ENCODE assay signal across 22 cellular contexts in genomic region chr6:121590941-121591340, GRCh38.
"Had no signal": no experiment of that assay in that cellular context is flagged by ENCODE, and none has a peak within 500 bp of the region (broad histone marks: within the 10 kb centered on the region; RNA-seq: fewer than 3 reads in every experiment).

No MANE protein-coding gene starts in this region.

- H3K36me3 ChIP-seq: gastrocnemius medialis, heart right ventricle, ovary, spleen, stomach, thoracic aorta, transverse colon had no signal

- H3K36me3 Mint-ChIP-seq: stimulated activated naive B cell treated with anti-CD40 and anti-IgM and Interleukin-4, amounts not matched to agents 10 μg/mL and 1 μg/mL and 100 μg/mL, for 72 hours had no signal

- H3K27ac ChIP-seq: coronary artery, gastrocnemius medialis, heart right ventricle, ovary, spleen, stomach, thoracic aorta, transverse colon had no signal

- DNase-seq: dorsolateral prefrontal cortex; effector CD8-positive, alpha-beta T cell; gastrocnemius medialis; heart right ventricle; mammary epithelial cell; mucosa of descending colon; naive thymus-derived CD8-positive, alpha-beta T cell; ovary; spleen; stimulated activated CD4-positive, alpha-beta T cell treated with anti-CD3 and anti-CD28 coated beads, Interleukin-15, amount 100 ng/mL, for 24 hours; stimulated activated CD4-positive, alpha-beta T cell treated with anti-CD3 and anti-CD28 coated beads, Interleukin-1b, Interleukin-23, amount 100 ng/mL, for 48 hours; stimulated activated CD4-positive, alpha-beta T cell treated with anti-CD3 and anti-CD28 coated beads, Interleukin-4, amount 100 ng/mL, for 24 hours; stimulated activated naive B cell treated with anti-CD40 and anti-IgM and Interleukin-4, amounts not matched to agents 10 μg/mL and 1 μg/mL and 100 μg/mL, for 72 hours; stomach; substantia nigra; transverse colon had no signal

- H3K27me3 ChIP-seq: dorsolateral prefrontal cortex, gastrocnemius medialis, heart right ventricle, ovary, spleen, stomach, transverse colon had no signal

- H3K4me1 Mint-ChIP-seq: stimulated activated naive B cell treated with anti-CD40 and anti-IgM and Interleukin-4, amounts not matched to agents 10 μg/mL and 1 μg/mL and 100 μg/mL, for 72 hours had no signal

- H3K27ac Mint-ChIP-seq: progenitor cell of endocrine pancreas; stimulated activated naive B cell treated with anti-CD40 and anti-IgM and Interleukin-4, amounts not matched to agents 10 μg/mL and 1 μg/mL and 100 μg/mL, for 72 hours had no signal

- H3K27me3 Mint-ChIP-seq: naive thymus-derived CD8-positive, alpha-beta T cell; progenitor cell of endocrine pancreas; stimulated activated naive B cell treated with anti-CD40 and anti-IgM and Interleukin-4, amounts not matched to agents 10 μg/mL and 1 μg/mL and 100 μg/mL, for 72 hours had no signal

- H3K4me3 Mint-ChIP-seq: naive thymus-derived CD8-positive, alpha-beta T cell; stimulated activated naive B cell treated with anti-CD40 and anti-IgM and Interleukin-4, amounts not matched to agents 10 μg/mL and 1 μg/mL and 100 μg/mL, for 72 hours had no signal

- FAIRE-seq: islet of Langerhans had no signal

- ATAC-seq: gastrocnemius medialis; left lobe of liver; mucosa of descending colon; naive thymus-derived CD8-positive, alpha-beta T cell; sciatic nerve; stimulated activated naive B cell treated with anti-CD40 and anti-IgM and Interleukin-4, amounts not matched to agents 10 μg/mL and 1 μg/mL and 100 μg/mL, for 72 hours had no signal

- H3K9me3 ChIP-seq: gastrocnemius medialis, mucosa of descending colon, ovary, spleen, stomach, thoracic aorta, transverse colon had no signal

- H3K4me3 ChIP-seq: coronary artery, gastrocnemius medialis, heart right ventricle, mucosa of descending colon, ovary, spleen, stomach, thoracic aorta, transverse colon had no signal

- H3K4me1 ChIP-seq: spleen, stomach had no signal
